ENCODE assay signal across 8 cellular contexts in genomic region chr22:40396882-40397281, GRCh38. TPM values are rescaled to one million over a fixed set of nuclear protein-coding genes. Genes with fewer than 3 reads are reported as not detected.
A peak's percentile ranks its signal among the peaks of the same experiment; 100 is the strongest.
DNase-seq lines count a peak whose midpoint lies in the region; ATAC-seq and TF ChIP-seq lines count a peak whose summit lies in the region.

No MANE protein-coding gene starts in this region.

- CTCF ChIA-PET in AG04450 (lab: Charles Lee) = interaction anchor here (0.6 kb wide), 1 partner anchor 134 kb away, joined by 4 read pairs; no protein-coding TSS in a partner anchor

- TF ChIP-seq CTCF in AG04450 (IDR thresholded peaks at IDR 0.05; ENCODE audit: low read depth, low read length) = no peak
- TF ChIP-seq CTCF in brain microvascular endothelial cell (IDR thresholded peaks at IDR 0.05; ENCODE audit: low read depth, low read length, missing control alignments) = no peak

- H3K27me3 ChIP-seq in AG04450 (ENCODE audit: control insufficient read depth, insufficient read depth, low read length) = no peaks in the 10 kb centered on the region
- no peaks in the 10 kb centered on the region for H3K27me3 ChIP-seq in brain microvascular endothelial cell (replicated peaks)

- in situ Hi-C loops in brain microvascular endothelial cell (cut with HindIII; ENCODE audit: low pct_ligation_motif_present, low sequenced_read_pairs) = no loop called here

- POLR2A ChIA-PET in AG04450 (lab: Yijun Ruan, JAX) = interaction anchor here (0.7 to 0.9 kb wide), 3 partner anchors 10 to 434 kb away, joined by 3 to 9 read pairs (median 5); no protein-coding TSS in a partner anchor

- TF ChIP-seq RAD21 in Ishikawa (IDR thresholded peaks at IDR 0.05; ENCODE audit: low read depth) = peak; percentile 19; the same call in 1 of the 2 replicates

- no peak overlapping the region for H3K4me3 ChIP-seq in AG04450 (ENCODE audit: low read depth, low read length)
- H3K4me3 ChIP-seq in brain microvascular endothelial cell (ENCODE audit: low read depth, low read length) = no peak overlapping the region

- DNase-seq in AG04450 (ENCODE audit: low read depth, low spot score) (peak; percentile 59), brain microvascular endothelial cell (peak; percentile 75), left lobe of liver (ENCODE audit: low spot score) (no peak), activated T-cell treated with anti-CD3 and anti-CD28 coated beads for 4 hours (no peak)

- TF ChIP-seq EP300 in Ishikawa (IDR thresholded peaks at IDR 0.05; ENCODE audit: borderline replicate concordance) = peak; percentile 68; the same call in 1 of the 2 replicates

- peaks cover 8% of the 10 kb centered on the region for H3K36me3 ChIP-seq in brain microvascular endothelial cell (replicated peaks)

- H3K27ac ChIP-seq in AG04450 (ENCODE audit: low read depth, low read length) (peak overlapping the region; percentile 75), brain microvascular endothelial cell (peak overlapping the region; percentile 71)

- H3K9me3 ChIP-seq in AG04450 (ENCODE audit: control insufficient read depth, insufficient read depth, low read length) = no peaks in the 10 kb centered on the region

- ATAC-seq in left lobe of liver (peak; percentile 13), HG03108 (IDR thresholded peaks at IDR 0.05; ENCODE audit: unreplicated experiment) (no peak), HG03097 (IDR thresholded peaks at IDR 0.05; ENCODE audit: low FRiP score, unreplicated experiment) (no peak), GM19452 (IDR thresholded peaks at IDR 0.05; ENCODE audit: unreplicated experiment) (no peak)

TF ChIP-seq in Ishikawa, 13 proteins besides CTCF, POLR2A, EP300 and RAD21:
- TF ChIP-seq TCF12 (IDR thresholded peaks at IDR 0.05; ENCODE audit: low read depth) (peak; percentile 71), EGR1 (IDR thresholded peaks at IDR 0.05) (0 out of 2 replicates have a peak, but pooled peaks have one; percentile 6), TEAD4 (IDR thresholded peaks at IDR 0.05) (peak; percentile 42), CREB1 (IDR thresholded peaks at IDR 0.05; ENCODE audit: low read depth) (peak; percentile 32; the same call in 1 of the 2 replicates), ZBTB7A (IDR thresholded peaks at IDR 0.05; ENCODE audit: low read depth) (no peak), MAX (IDR thresholded peaks at IDR 0.05) (0 out of 2 replicates have a peak, but pooled peaks have one; percentile 24)

RNA-seq across cellular contexts. Expression of gene SGSM3, which starts 26.5 kb away (rescaled TPM):
- 37.2 and 49.0 TPM in 2 replicates for polyA plus RNA-seq in AG04450 (2011; rRNA removed)
- 27.6 and 41.0 TPM in 2 replicates for polyA minus RNA-seq in AG04450 (2011; rRNA and poly(A)+ RNA removed)
- total RNA-seq in left lobe of liver = 31.4 TPM

RNA-seq across cellular contexts. Expression of gene ADSL, which starts 50.6 kb away (rescaled TPM):
- 106 and 116 TPM in 2 replicates for polyA plus RNA-seq in AG04450 (2011; rRNA removed)
- 104 and 106 TPM in 2 replicates for polyA minus RNA-seq in AG04450 (2011; rRNA and poly(A)+ RNA removed)
- total RNA-seq in left lobe of liver = 19.0 TPM

Comparison
In these comparisons a context has a peak if more than half of its experiments do, and no peak if none do; other contexts are left out.
1. DNase-seq: peak in AG04450 (single experiment) and brain microvascular endothelial cell (single experiment); none in left lobe of liver (single experiment) and activated T-cell treated with anti-CD3 and anti-CD28 coated beads for 4 hours (single experiment).